ENCODE assay signal across 17 cellular contexts in the genomic region with DNA sequence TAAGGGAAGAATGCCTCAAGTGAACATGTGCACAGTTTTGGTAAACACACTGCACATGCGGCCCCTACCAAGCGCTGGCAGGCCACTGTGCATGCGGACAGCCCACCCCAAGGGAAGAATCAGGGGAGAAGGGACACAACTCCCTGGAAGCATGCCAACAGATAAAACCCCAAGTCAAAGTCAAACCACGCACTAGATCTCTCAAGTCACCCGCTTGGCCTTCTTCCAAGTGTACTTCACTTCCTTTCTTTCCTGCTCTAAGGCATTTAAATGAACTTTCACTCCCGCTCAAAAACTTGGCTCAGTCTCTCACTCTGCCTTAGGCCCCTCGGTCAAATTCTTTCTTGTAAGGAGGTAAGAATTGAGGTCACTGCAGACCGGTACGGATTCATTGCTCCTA. TPM values are rescaled to one million over a fixed set of nuclear protein-coding genes. Genes with fewer than 3 reads are reported as not detected.
DNase-seq lines count a peak whose midpoint lies in the region; ATAC-seq and TF ChIP-seq lines count a peak whose summit lies in the region.
"Had no signal": no experiment of that assay in that cellular context is flagged by ENCODE, and none has a peak within 500 bp of the region (broad histone marks: within the 10 kb centered on the region; RNA-seq: fewer than 3 reads in every experiment).

No MANE protein-coding gene starts in this region.

- H3K9me3 ChIP-seq in A673 (ENCODE audit: low read depth, low read length, poor library complexity, severe bottlenecking): no peaks in the 10 kb centered on the region
- H3K9me3 ChIP-seq in SK-N-MC (ENCODE audit: low read depth, low read length): no peaks in the 10 kb centered on the region
- H3K9me3 ChIP-seq: HAP-1, lower lobe of right lung, suprapubic skin had no signal

- no peak for TF ChIP-seq CTCF in A673 (conservative IDR thresholded peaks at IDR 0.05; ENCODE audit: low read depth, low read length)
- TF ChIP-seq CTCF in dorsolateral prefrontal cortex (IDR thresholded peaks at IDR 0.05 in 54 of 56, conservative IDR thresholded peaks at IDR 0.05 in 2 of 56; ENCODE audit: low read depth in 1 of 56, partially characterized antibody in 56 of 56): no peak

- no TSS peak for BruUV-seq in A673 (replicated peaks; lab: Mats Ljungman, UMichigan)

- POLR2A ChIA-PET in A673 (lab: Charles Lee; ENCODE audit: low non-redundant PET): no interaction called here

- H3K9ac ChIP-seq in SK-N-MC (ENCODE audit: insufficient read length): no peak overlapping the region

- peaks cover 14% of the 10 kb centered on the region for H3K4me1 ChIP-seq in A673 (ENCODE audit: insufficient read depth, low read length, poor library complexity, severe bottlenecking)

- H3K36me3 ChIP-seq in A673 (ENCODE audit: insufficient read depth, low read length, poor library complexity, severe bottlenecking) (no peaks in the 10 kb centered on the region), SK-N-MC (ENCODE audit: insufficient read depth, low read length) (no peaks in the 10 kb centered on the region)
- H3K36me3 ChIP-seq: HAP-1, lower lobe of right lung, suprapubic skin had no signal

- DNase-seq in A673 (ENCODE audit: low spot score) (peak; percentile 68), HT-29 (ENCODE audit: low spot score) (peak; percentile 28), SK-N-MC (ENCODE audit: low read depth, low spot score) (peak; percentile 63), erythroblast (lab: John Stamatoyannopoulos, UW) (peak; percentile 66 to 67), anterior cingulate cortex (lab: John Stamatoyannopoulos, UW) (no peak), dorsolateral prefrontal cortex (no peak)
- DNase-seq: activated CD4-positive, CD25-positive, alpha-beta regulatory T cell treated with anti-CD3 and anti-CD28 coated beads, Interleukin-2, amount 50 U/mL, for 72 hours; activated effector memory CD4-positive, alpha-beta T cell treated with Interleukin-2 at 50 U/mL for 16 hours; lower lobe of right lung; NCI-H1694 treated with DMSO at 0.1 percent for 48 hours had no signal

- no peak for TF ChIP-seq POLR2A in erythroblast (IDR thresholded peaks at IDR 0.05; ENCODE audit: low read length)

- intact Hi-C loops in A673 (cut with micrococcal nuclease; ENCODE audit: unreplicated experiment): loop anchor here (10.0 kb wide), 1 partner anchor 240 kb away; no protein-coding TSS in a partner anchor
- intact Hi-C loops in dorsolateral prefrontal cortex (cut with DNase I): no loop called here

- ATAC-seq in HG03045 (IDR thresholded peaks at IDR 0.05; ENCODE audit: unreplicated experiment) (no peak), HG03565 (IDR thresholded peaks at IDR 0.05; ENCODE audit: unreplicated experiment) (no peak)
- ATAC-seq: lower lobe of right lung; naive thymus-derived CD8-positive, alpha-beta T cell; Right ventricle myocardium inferior had no signal

- peak overlapping the region; percentile 14 for H3K27ac ChIP-seq in A673 (ENCODE audit: low read depth, low read length, poor library complexity, severe bottlenecking)
- peak overlapping the region; percentile 78; the same call in 1 of the 2 replicates for H3K27ac ChIP-seq in SK-N-MC
- H3K27ac ChIP-seq in dorsolateral prefrontal cortex: no peak overlapping the region
- H3K27ac ChIP-seq: lower lobe of right lung, suprapubic skin had no signal

- H3K4me3 ChIP-seq in A673 (ENCODE audit: low read depth, low read length, poor library complexity, severe bottlenecking): no peak overlapping the region
- H3K4me3 ChIP-seq in SK-N-MC: peak overlapping the region; percentile 48
- H3K4me3 ChIP-seq in dorsolateral prefrontal cortex: no peak overlapping the region
- H3K4me3 ChIP-seq: HAP-1, lower lobe of right lung, smooth muscle cell, suprapubic skin had no signal

- H3K27me3 ChIP-seq in A673 (replicated peaks; ENCODE audit: insufficient read depth, low read depth, low read length, poor library complexity) (no peaks in the 10 kb centered on the region), dorsolateral prefrontal cortex (no peaks in the 10 kb centered on the region)

- CTCF ChIA-PET in A673 (lab: Charles Lee): no interaction called here

RNA-seq across cellular contexts. Expression of gene RFXAP, which starts 4.6 kb away (rescaled TPM):
- total RNA-seq in A673 (2021) (25.9 and 29.2 TPM in 2 replicates), dorsolateral prefrontal cortex (10 to 100 TPM in 67 of 120 experiments, 1 to 10 TPM in 53; 5.9 to 16.4 (median 10.2) TPM)
- total RNA-seq in HT-29 (2014; rRNA removed; shearing (Covaris generic)): 1.7 and 2.0 TPM in 2 replicates

Comparison
In these comparisons a context has a peak if more than half of its experiments do, and no peak if none do; other contexts are left out.
1. DNase-seq: peak in A673 (single experiment), HT-29 (single experiment), SK-N-MC (single experiment) and erythroblast (2 of 2); none in anterior cingulate cortex (0 of 58) and dorsolateral prefrontal cortex (0 of 10).
2. H3K27ac ChIP-seq: peak in A673 (single experiment) and SK-N-MC (single experiment); none in dorsolateral prefrontal cortex (0 of 59).